ENCODE assay signal across 8 cellular contexts in genomic region chr1:36349241-36349671, GRCh38. TPM values are rescaled to one million over a fixed set of nuclear protein-coding genes. Genes with fewer than 3 reads are reported as not detected.
A peak's percentile ranks its signal among the peaks of the same experiment; 100 is the strongest.
DNase-seq lines count a peak whose midpoint lies in the region; ATAC-seq and TF ChIP-seq lines count a peak whose summit lies in the region.

No MANE protein-coding gene starts in this region.

- H3K9me3 Mint-ChIP-seq in WTC11: no peaks in the 10 kb centered on the region

- no peak overlapping the region for H3K4me3 Mint-ChIP-seq in WTC11

- H3K4me3 ChIP-seq in gastrocnemius medialis (no peak overlapping the region), Karpas-422 (ENCODE audit: low read length) (no peak overlapping the region)

- H4K20me1 ChIP-seq in Karpas-422 (ENCODE audit: insufficient read depth, low read depth, low read length): no peaks in the 10 kb centered on the region

- POLR2A ChIA-PET in WTC11 (lab: Charles Lee): interaction anchor here (0.9 kb wide), 1 partner anchor 11 kb away, joined by 3 read pairs; no protein-coding TSS in a partner anchor

- no peaks in the 10 kb centered on the region for H3K79me2 ChIP-seq in Karpas-422 (ENCODE audit: low read length)

- peaks cover 8% of the 10 kb centered on the region for H3K4me1 Mint-ChIP-seq in WTC11

- CTCF ChIA-PET in WTC11 (lab: Charles Lee): interaction anchor here (1.0 to 7.0 kb wide), 2 partner anchors 18 to 73 kb away, joined by 3 to 72 read pairs; no protein-coding TSS in a partner anchor

- H3K27ac ChIP-seq in gastrocnemius medialis: peak overlapping the region; percentile 51 to 75 (median 72)
- H3K27ac ChIP-seq in Karpas-422 (ENCODE audit: low read length): no peak overlapping the region

- no peak overlapping the region for H3K4me2 ChIP-seq in Karpas-422 (ENCODE audit: low read depth, low read length, poor library complexity, severe bottlenecking)

- ATAC-seq in HG02885 (IDR thresholded peaks at IDR 0.05; ENCODE audit: poor library complexity, unreplicated experiment) (peak; percentile 80), WTC11 (no peak), gastrocnemius medialis (peak; percentile 21 to 55)

- H3K27ac Mint-ChIP-seq in WTC11: peak overlapping the region; percentile 19; the same call in 1 of the 2 replicates

- intact Hi-C loops in gastrocnemius medialis (cut with DNase I; ENCODE audit: low total_unique reads): no loop called here

- H3K9me3 ChIP-seq in gastrocnemius medialis: no peaks in the 10 kb centered on the region
- H3K9me3 ChIP-seq in Karpas-422 (ENCODE audit: low read length): no peaks in the 10 kb centered on the region

- H3K36me3 Mint-ChIP-seq in WTC11: peaks cover 27% of the 10 kb centered on the region

- TF ChIP-seq CTCF in WTC11 (IDR thresholded peaks at IDR 0.05) (no peak), gastrocnemius medialis (IDR thresholded peaks at IDR 0.05 in 4 of 5, conservative IDR thresholded peaks at IDR 0.05 in 1 of 5) (no peak)

- peaks cover 29 to 36% of the 10 kb centered on the region in 2 donors for H3K4me1 ChIP-seq in gastrocnemius medialis
- no peaks in the 10 kb centered on the region for H3K4me1 ChIP-seq in Karpas-422 (ENCODE audit: low read length)

- DNase-seq in GM19238 (ENCODE audit: insufficient read length, low spot score) (peak; percentile 67), WTC11 (ENCODE audit: low spot score) (no peak), gastrocnemius medialis (peak in 1 of 2 donors; percentile 51), NCI-H1105 (lab: John Stamatoyannopoulos, UW) (no peak), Karpas-422 (no peak), ACHN (no peak), NCI-H2171 (lab: John Stamatoyannopoulos, UW) (no peak)

- H2AFZ ChIP-seq in Karpas-422 (ENCODE audit: low read length): no peak overlapping the region

- no peaks in the 10 kb centered on the region for H3K27me3 Mint-ChIP-seq in WTC11 (ENCODE audit: low read depth)

- no peaks in the 10 kb centered on the region for H3K9me2 ChIP-seq in Karpas-422 (replicated peaks; ENCODE audit: insufficient read depth, low read length)

- H3K36me3 ChIP-seq in gastrocnemius medialis (peaks cover 0 to 79% of the 10 kb centered on the region in 2 donors), Karpas-422 (ENCODE audit: insufficient read depth, low read length) (peaks cover 4% of the 10 kb centered on the region; the same call in 1 of the 2 replicates)

- in situ Hi-C loops in gastrocnemius medialis (cut with MboI; ENCODE audit: low sequenced_read_pairs in 4 of 4) (loop anchor here in 2 of 4 donors (5.0 to 10.0 kb wide), 2 partner anchors 66 to 68 kb away; no protein-coding TSS in a partner anchor), ACHN (cut with HindIII; ENCODE audit: low pct_ligation_motif_present, low pct_unique_long_range_greater_than_20kb, low sequenced_read_pairs) (no loop called here)

- H3K27me3 ChIP-seq in gastrocnemius medialis (no peaks in the 10 kb centered on the region), Karpas-422 (ENCODE audit: low read length) (no peaks in the 10 kb centered on the region)

- no peak overlapping the region for H3K9ac ChIP-seq in Karpas-422 (ENCODE audit: low read length)

- TF ChIP-seq POLR2A in gastrocnemius medialis (IDR thresholded peaks at IDR 0.05): no peak

TF ChIP-seq in WTC11, 78 proteins besides CTCF, POLR2A, EP300 and RAD21:
- TF ChIP-seq ATF2 (CRISPR knock-in tag; IDR thresholded peaks at IDR 0.05; ENCODE audit: borderline replicate concordance, low read depth): no peak
- TF ChIP-seq TEAD4 (CRISPR knock-in tag; IDR thresholded peaks at IDR 0.05): no peak
- TF ChIP-seq E2F4 (CRISPR knock-in tag; IDR thresholded peaks at IDR 0.05; ENCODE audit: borderline replicate concordance, low read depth): no peak
- TF ChIP-seq JAZF1 (CRISPR knock-in tag; IDR thresholded peaks at IDR 0.05): no peak
- TF ChIP-seq ATF3 (CRISPR knock-in tag; conservative IDR thresholded peaks at IDR 0.05): no peak
- TF ChIP-seq TCF7 (CRISPR knock-in tag; IDR thresholded peaks at IDR 0.05; ENCODE audit: low read depth): no peak
- no peak for TF ChIP-seq GABPB1 (CRISPR knock-in tag; IDR thresholded peaks at IDR 0.05)
- TF ChIP-seq OVOL2 (CRISPR knock-in tag; IDR thresholded peaks at IDR 0.05; ENCODE audit: borderline replicate concordance): no peak
- no peak for TF ChIP-seq TEAD1 (CRISPR knock-in tag; IDR thresholded peaks at IDR 0.05)
- no peak for TF ChIP-seq ERG (CRISPR knock-in tag; IDR thresholded peaks at IDR 0.05)
- no peak for TF ChIP-seq ZBTB21 (CRISPR knock-in tag; IDR thresholded peaks at IDR 0.05; ENCODE audit: borderline replicate concordance)
- no peak for TF ChIP-seq ZNF263 (CRISPR knock-in tag; IDR thresholded peaks at IDR 0.05; ENCODE audit: low read depth)
- TF ChIP-seq EMX1 (CRISPR knock-in tag; IDR thresholded peaks at IDR 0.05): no peak
- no peak for TF ChIP-seq E2F1 (CRISPR knock-in tag; IDR thresholded peaks at IDR 0.05)
- TF ChIP-seq FOXK1 (CRISPR knock-in tag; IDR thresholded peaks at IDR 0.05): no peak
- no peak for TF ChIP-seq ZNF232 (CRISPR knock-in tag; IDR thresholded peaks at IDR 0.05)
- no peak for TF ChIP-seq ZNF396 (CRISPR knock-in tag; IDR thresholded peaks at IDR 0.05; ENCODE audit: borderline replicate concordance)
TF ChIP-seq in WTC11: peak in this region for 0.

RNA-seq across cellular contexts. Expression of gene EVA1B, which starts 25.8 kb away (rescaled TPM):
- total RNA-seq in WTC11 (2021) (32.0 to 45.2 TPM (median 41.5 TPM) in 3 replicates), gastrocnemius medialis (10 to 100 TPM; 10.0 to 19.9 (median 14.8) TPM)
- 0.75 and 7.1 TPM in 2 replicates for total RNA-seq in Karpas-422 (2014; rRNA removed; shearing (Covaris generic); ENCODE audit: low replicate concordance)

RNA-seq across cellular contexts. Expression of gene STK40, which starts 36.5 kb away (rescaled TPM):
- 17.8 to 24.7 TPM (median 20.4 TPM) in 3 replicates for total RNA-seq in WTC11 (2021)
- 100 to 1,000 TPM; 109 to 263 (median 211) TPM for total RNA-seq in gastrocnemius medialis
- total RNA-seq in Karpas-422 (2014; rRNA removed; shearing (Covaris generic); ENCODE audit: low replicate concordance): 27.0 and 44.6 TPM in 2 replicates

RNA-seq across cellular contexts. Expression of gene SH3D21, which starts 43.1 kb away (rescaled TPM):
- 22.1 to 29.3 TPM (median 26.9 TPM) in 3 replicates for total RNA-seq in WTC11 (2021)
- 1 to 10 TPM in 1 of 4 donors, under 1 TPM in 3; 0.10 to 1.4 (median 0.46) TPM for total RNA-seq in gastrocnemius medialis
- 8.2 and 16.4 TPM in 2 replicates for total RNA-seq in Karpas-422 (2014; rRNA removed; shearing (Covaris generic); ENCODE audit: low replicate concordance)

RNA-seq across cellular contexts. Expression of gene LSM10, which starts 48.5 kb away (rescaled TPM):
- total RNA-seq in WTC11 (2021) (49.1 to 56.3 TPM (median 49.3 TPM) in 3 replicates), gastrocnemius medialis (100 to 1,000 TPM in 2 of 4 donors, 10 to 100 TPM in 2; 56.9 to 129 (median 103) TPM)
- 19.4 and 19.5 TPM in 2 replicates for total RNA-seq in Karpas-422 (2014; rRNA removed; shearing (Covaris generic); ENCODE audit: low replicate concordance)
